ENCODE assay signal across 14 cellular contexts in the genomic region with DNA sequence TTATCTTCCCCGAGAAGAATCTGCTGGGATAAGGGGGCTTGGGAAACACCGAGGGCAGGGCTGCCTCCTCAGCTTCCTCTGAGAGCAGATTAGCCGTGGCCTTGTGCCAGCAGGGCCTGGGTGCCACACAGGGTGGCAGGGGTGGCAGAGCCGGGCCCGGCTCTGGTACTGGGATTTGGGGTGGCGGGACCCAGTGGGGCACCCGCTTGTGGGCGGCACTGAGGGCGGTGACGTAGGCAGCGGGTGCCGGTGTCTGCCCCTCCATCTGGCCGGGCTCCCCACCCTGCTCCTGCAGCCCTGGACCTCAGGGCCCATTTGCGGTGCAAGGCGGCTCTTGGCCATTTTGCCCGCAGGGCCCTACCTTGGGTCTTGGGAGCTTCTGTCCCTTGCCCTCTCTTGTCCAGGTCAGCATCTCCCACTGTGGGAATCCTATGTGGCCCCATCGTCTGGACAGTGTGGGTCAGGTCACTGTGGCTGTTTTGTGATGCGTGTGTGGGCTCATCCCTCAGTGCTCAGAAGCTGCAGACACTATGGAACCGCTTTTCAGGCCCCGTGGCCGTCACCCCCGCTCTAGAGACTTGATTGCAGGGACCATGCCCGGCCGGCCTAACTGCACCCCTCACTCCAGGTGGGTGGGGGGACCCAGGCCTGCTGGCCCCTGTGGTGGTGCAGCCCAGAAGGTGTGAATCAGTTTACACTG. TPM values are rescaled to one million over a fixed set of nuclear protein-coding genes. Genes with fewer than 3 reads are reported as not detected.
"Had no signal": no experiment of that assay in that cellular context is flagged by ENCODE, and none has a peak within 500 bp of the region (broad histone marks: within the 10 kb centered on the region; RNA-seq: fewer than 3 reads in every experiment).

No MANE protein-coding gene starts in this region.

RNA-seq across cellular contexts. Expression of gene KRTAP5-6, which starts 29.7 kb away (rescaled TPM):
- total RNA-seq: breast epithelium, esophagus mucosa, fibroblast of lung, frontal cortex, glomerular endothelial cell, heart left ventricle, left ventricle myocardium inferior, lung microvascular endothelial cell, osteocyte, right atrium auricular region, stomach had no signal
- polyA plus RNA-seq: fibroblast of lung, heart left ventricle, small intestine, stomach, thymus had no signal

RNA-seq across cellular contexts. Expression of gene KRTAP5-5, which starts 37.7 kb away (rescaled TPM):
- total RNA-seq: breast epithelium, esophagus mucosa, fibroblast of lung, frontal cortex, glomerular endothelial cell, heart left ventricle, left ventricle myocardium inferior, lung microvascular endothelial cell, osteocyte, right atrium auricular region, stomach had no signal
- polyA plus RNA-seq: fibroblast of lung, heart left ventricle, small intestine, stomach, thymus had no signal

RNA-seq across cellular contexts. Expression of gene KRTAP5-4, which starts 45.3 kb away (rescaled TPM):
- total RNA-seq: breast epithelium, dorsolateral prefrontal cortex, esophagus mucosa, fibroblast of lung, frontal cortex, glomerular endothelial cell, heart left ventricle, left ventricle myocardium inferior, lung microvascular endothelial cell, osteocyte, right atrium auricular region, stomach had no signal
- polyA plus RNA-seq: fibroblast of lung, heart left ventricle, small intestine, stomach, thymus had no signal

RNA-seq across cellular contexts. Expression of gene KRTAP5-3, which starts 59.0 kb away (rescaled TPM):
- total RNA-seq: breast epithelium, dorsolateral prefrontal cortex, esophagus mucosa, fibroblast of lung, frontal cortex, glomerular endothelial cell, heart left ventricle, left ventricle myocardium inferior, lung microvascular endothelial cell, osteocyte, right atrium auricular region, stomach had no signal
- polyA plus RNA-seq: fibroblast of lung, heart left ventricle, small intestine, stomach had no signal
